10 cellular contexts compared by ENCODE assay signal in genomic region chr12:118374909-118375308, GRCh38. TPM values are rescaled to one million over a fixed set of nuclear protein-coding genes. Genes with fewer than 3 reads are reported as not detected.
DNase-seq lines count a peak whose midpoint lies in the region; ATAC-seq and TF ChIP-seq lines count a peak whose summit lies in the region.
"Had no signal": no experiment of that assay in that cellular context is flagged by ENCODE, and none has a peak within 500 bp of the region (broad histone marks: within the 10 kb centered on the region; RNA-seq: fewer than 3 reads in every experiment).

No MANE protein-coding gene starts in this region.

- no peaks in the 10 kb centered on the region for H3K9me2 ChIP-seq in Karpas-422 (replicated peaks; ENCODE audit: insufficient read depth, low read length)

- no peak for TF ChIP-seq CTCF in CD4-positive, alpha-beta T cell (IDR thresholded peaks at IDR 0.05)
- TF ChIP-seq CTCF in esophagus squamous epithelium (IDR thresholded peaks at IDR 0.05), result no peak
- TF ChIP-seq CTCF in neural progenitor cell (IDR thresholded peaks at IDR 0.05), result no peak

- H3K4me2 ChIP-seq in Karpas-422 (ENCODE audit: low read depth, low read length, poor library complexity, severe bottlenecking), result peak overlapping the region; percentile 90
- no peak overlapping the region for H3K4me2 ChIP-seq in neural progenitor cell

- H3K27ac ChIP-seq in CD4-positive, alpha-beta T cell (ENCODE audit: low read depth, low read length), result no peak overlapping the region
- H3K27ac ChIP-seq in Karpas-422 (ENCODE audit: low read length) (peak overlapping the region; percentile 65), esophagus squamous epithelium (peak overlapping the region in 3 of 4 donors; percentile 92 to 97 (median 94)), neural progenitor cell (no peak overlapping the region)

- peak overlapping the region; percentile 93 for H3K4me3 ChIP-seq in Karpas-422 (ENCODE audit: low read length)
- H3K4me3 ChIP-seq in esophagus squamous epithelium, result no peak overlapping the region
- no peak overlapping the region for H3K4me3 ChIP-seq in neural progenitor cell
- H3K4me3 ChIP-seq: body of pancreas, lung had no signal

- H3K79me2 ChIP-seq in Karpas-422 (ENCODE audit: low read length) (peaks cover 80% of the 10 kb centered on the region), neural progenitor cell (ENCODE audit: low read depth) (peaks cover 34% of the 10 kb centered on the region)

- H4K20me1 ChIP-seq in Karpas-422 (ENCODE audit: insufficient read depth, low read depth, low read length) (peaks cover 30% of the 10 kb centered on the region; the same call in 1 of the 2 replicates), neural progenitor cell (ENCODE audit: low read depth) (peaks cover 26% of the 10 kb centered on the region)

- POLR2A ChIA-PET in CD4-positive, alpha-beta T cell (lab: Charles Lee), result interaction anchor here (0.9 to 3.6 kb wide), 3 partner anchors 16 to 143 kb away, joined by 3 to 76 read pairs (median 5); no protein-coding TSS in a partner anchor

- peaks cover 66% of the 10 kb centered on the region for H3K4me1 Mint-ChIP-seq in CD4-positive, alpha-beta T cell (ENCODE audit: low read depth)
- H3K4me1 Mint-ChIP-seq in neural progenitor cell, result peaks cover 33% of the 10 kb centered on the region

- no peaks in the 10 kb centered on the region for H3K27me3 ChIP-seq in CD4-positive, alpha-beta T cell (ENCODE audit: control insufficient read depth, insufficient read depth, low read length)
- H3K27me3 ChIP-seq in Karpas-422 (ENCODE audit: low read length) (no peaks in the 10 kb centered on the region), esophagus squamous epithelium (no peaks in the 10 kb centered on the region), neural progenitor cell (peaks cover 25% of the 10 kb centered on the region)
- H3K27me3 ChIP-seq: body of pancreas had no signal

- CTCF ChIA-PET in CD4-positive, alpha-beta T cell (lab: Charles Lee), result interaction anchor here (1.1 to 2.0 kb wide), 3 partner anchors 20 to 239 kb away, joined by 3 to 14 read pairs (median 10); partner anchors contain the start of gene PEBP1

- peaks cover 47% of the 10 kb centered on the region for H3K4me1 ChIP-seq in Karpas-422 (ENCODE audit: low read length)
- H3K4me1 ChIP-seq in esophagus squamous epithelium, result peaks cover 14 to 69% (median 27%) of the 10 kb centered on the region in 3 donors
- peaks cover 12% of the 10 kb centered on the region for H3K4me1 ChIP-seq in neural progenitor cell

- H3K27me3 Mint-ChIP-seq in CD4-positive, alpha-beta T cell, result no peaks in the 10 kb centered on the region
- peaks cover 18% of the 10 kb centered on the region for H3K27me3 Mint-ChIP-seq in neural progenitor cell (ENCODE audit: insufficient read depth, low read depth)

- peak overlapping the region; percentile 100 for H3K4me3 Mint-ChIP-seq in CD4-positive, alpha-beta T cell
- H3K4me3 Mint-ChIP-seq in neural progenitor cell, result peak overlapping the region; percentile 45

- H3K9me3 ChIP-seq in CD4-positive, alpha-beta T cell (ENCODE audit: control insufficient read depth, low read length), result no peaks in the 10 kb centered on the region
- H3K9me3 ChIP-seq in Karpas-422 (ENCODE audit: low read length), result no peaks in the 10 kb centered on the region
- H3K9me3 ChIP-seq in esophagus squamous epithelium, result no peaks in the 10 kb centered on the region
- no peaks in the 10 kb centered on the region for H3K9me3 ChIP-seq in neural progenitor cell (ENCODE audit: low read depth)
- H3K9me3 ChIP-seq: body of pancreas had no signal

- 61 to 70% methylated on average over 5 of the region's 5 CpGs for WGBS in esophagus squamous epithelium, 2 donors

- no peak for TF ChIP-seq POLR2A in esophagus squamous epithelium (IDR thresholded peaks at IDR 0.05)

- H3K9me3 Mint-ChIP-seq in CD4-positive, alpha-beta T cell, result no peaks in the 10 kb centered on the region
- H3K9me3 Mint-ChIP-seq in neural progenitor cell, result no peaks in the 10 kb centered on the region

- H3K9ac ChIP-seq in Karpas-422 (ENCODE audit: low read length) (peak overlapping the region; percentile 96; the same call in 1 of the 2 replicates), neural progenitor cell (no peak overlapping the region)

- peaks cover 6% of the 10 kb centered on the region; the same call in 1 of the 2 replicates for H3K36me3 ChIP-seq in Karpas-422 (ENCODE audit: insufficient read depth, low read length)
- peaks cover 0 to 14% (median 8%) of the 10 kb centered on the region in 3 donors for H3K36me3 ChIP-seq in esophagus squamous epithelium
- no peaks in the 10 kb centered on the region for H3K36me3 ChIP-seq in neural progenitor cell

- H3K36me3 Mint-ChIP-seq in CD4-positive, alpha-beta T cell (ENCODE audit: low read depth), result peaks cover 23% of the 10 kb centered on the region
- peaks cover under 1% of the 10 kb centered on the region for H3K36me3 Mint-ChIP-seq in neural progenitor cell

- intact Hi-C loops in CD4-positive, alpha-beta T cell (cut with DNase I, micrococcal nuclease), result loop anchor here (1.0 to 10.0 kb wide), 11 partner anchors 70 to 1638 kb away; partner anchors contain the start of genes PEBP1 (in 2 of the 2), PRKAB1 (in 1 of the 2), RNFT2 (in 1 of the 2) and SPRING1 (in 1 of the 2)
- intact Hi-C loops in esophagus squamous epithelium (cut with DNase I), result loop anchor here (5.0 kb wide), 2 partner anchors 193 to 253 kb away; no protein-coding TSS in a partner anchor

- DNase-seq in CD4-positive, alpha-beta T cell, result no peak
- DNase-seq in Karpas-422, result no peak
- no peak for DNase-seq in esophagus squamous epithelium (lab: John Stamatoyannopoulos, UW)
- DNase-seq in neural progenitor cell (ENCODE audit: low spot score), result no peak
- DNase-seq: body of pancreas had no signal

- H3F3A ChIP-seq in neural progenitor cell (ENCODE audit: low read depth), result peaks cover 9% of the 10 kb centered on the region

- H2AFZ ChIP-seq in Karpas-422 (ENCODE audit: low read length) (no peak overlapping the region), neural progenitor cell (replicated peaks) (no peak overlapping the region)

- ATAC-seq in CD4-positive, alpha-beta T cell (ENCODE audit: poor library complexity), result no peak
- no peak for ATAC-seq in HG03378 (IDR thresholded peaks at IDR 0.05; ENCODE audit: unreplicated experiment)
- ATAC-seq in GM19455 (IDR thresholded peaks at IDR 0.05; ENCODE audit: unreplicated experiment), result no peak
- no peak for ATAC-seq in GM18868 (IDR thresholded peaks at IDR 0.05; ENCODE audit: unreplicated experiment)
- no peak for ATAC-seq in HG03521 (IDR thresholded peaks at IDR 0.05; ENCODE audit: unreplicated experiment)
- ATAC-seq: body of pancreas had no signal

- peak overlapping the region; percentile 100 for H3K27ac Mint-ChIP-seq in CD4-positive, alpha-beta T cell
- no peak overlapping the region for H3K27ac Mint-ChIP-seq in neural progenitor cell

RNA-seq across cellular contexts. Expression of gene SUDS3, which starts 1.4 kb away (rescaled TPM):
- 10 to 100 TPM; 17.5 to 22.0 TPM for total RNA-seq in CD4-positive, alpha-beta T cell
- 41.5 and 55.0 TPM in 2 replicates for total RNA-seq in Karpas-422 (2014; rRNA removed; shearing (Covaris generic); ENCODE audit: low replicate concordance)
- total RNA-seq in esophagus squamous epithelium (10 to 100 TPM; 43.3 to 55.0 (median 44.8) TPM), neural progenitor cell (ENCODE audit: low replicate concordance) (59.4 and 64.3 TPM in 2 replicates)

RNA-seq across cellular contexts. Expression of gene TAOK3, which starts 2.2 kb away (rescaled TPM):
- 10 to 100 TPM; 53.5 to 56.6 TPM for total RNA-seq in CD4-positive, alpha-beta T cell
- 86.7 and 88.4 TPM in 2 replicates for total RNA-seq in Karpas-422 (2014; rRNA removed; shearing (Covaris generic); ENCODE audit: low replicate concordance)
- total RNA-seq in esophagus squamous epithelium (10 to 100 TPM; 13.7 to 27.7 (median 21.1) TPM), neural progenitor cell (ENCODE audit: low replicate concordance) (1.1 and 1.7 TPM in 2 replicates)

Comparison
In these comparisons a context has a peak if more than half of its experiments do, and no peak if none do; other contexts are left out.
1. H3K27ac ChIP-seq: peak in Karpas-422 (single experiment) and esophagus squamous epithelium (3 of 4); none in CD4-positive, alpha-beta T cell (single experiment) and neural progenitor cell (single experiment).